ENCODE assay signal across 21 cellular contexts in genomic region chr4:159012381-159012780, GRCh38.
DNase-seq lines count a peak whose midpoint lies in the region; ATAC-seq and TF ChIP-seq lines count a peak whose summit lies in the region.
"Had no signal": no experiment of that assay in that cellular context is flagged by ENCODE, and none has a peak within 500 bp of the region (broad histone marks: within the 10 kb centered on the region; RNA-seq: fewer than 3 reads in every experiment).

No MANE protein-coding gene starts in this region.

- H3K27me3 ChIP-seq in BJ (ENCODE audit: control insufficient read depth, insufficient read depth, low read length), result no peaks in the 10 kb centered on the region
- no peaks in the 10 kb centered on the region for H3K27me3 ChIP-seq in sigmoid colon
- H3K27me3 ChIP-seq: BLaER1 treated with 17β-estradiol and CSF1 and Interleukin-3, amounts not matched to agents 10 nM and 100 nM; left lung had no signal

- TF ChIP-seq CTCF in BJ (IDR thresholded peaks at IDR 0.05; ENCODE audit: insufficient read depth, low read depth, low read length) (no peak), epithelial cell of esophagus (IDR thresholded peaks at IDR 0.05; ENCODE audit: insufficient read depth, low read depth, low read length, missing control alignments) (no peak), sigmoid colon (IDR thresholded peaks at IDR 0.05) (no peak)

- TF ChIP-seq EP300 in sigmoid colon (IDR thresholded peaks at IDR 0.05), result no peak

- DNase-seq in BJ (ENCODE audit: low read depth) (peak; percentile 54), LoVo (ENCODE audit: low spot score) (peak; percentile 10), epithelial cell of esophagus (ENCODE audit: low read depth) (peak; percentile 80), myocyte (ENCODE audit: low read depth) (peak; percentile 26), sigmoid colon (no peak), HuH-7 (ENCODE audit: low spot score) (no peak), left lobe of liver (ENCODE audit: low spot score) (no peak)
- DNase-seq: activated gamma-delta T cell, anterior cingulate cortex, DND-41, H9, hippocampal formation, left lung, NCI-H1105, NCI-H2171, RPMI8226, small intestine, T-helper 17 cell had no signal

- TF ChIP-seq POLR2A in sigmoid colon (IDR thresholded peaks at IDR 0.05), result no peak

- CTCF ChIA-PET in BJ (lab: Yijun Ruan, JAX), result interaction anchor here (0.5 kb wide), 1 partner anchor 38 kb away, joined by 3 read pairs; no protein-coding TSS in a partner anchor

- H3K27ac ChIP-seq in sigmoid colon, result no peak overlapping the region
- H3K27ac ChIP-seq: BLaER1 treated with 17β-estradiol and CSF1 and Interleukin-3, amounts not matched to agents 10 nM and 100 nM; coronary artery; left lung had no signal

- POLR2A ChIA-PET in BJ (lab: Charles Lee), result no interaction called here

- H3K4me1 ChIP-seq in sigmoid colon, result peaks cover 0 to 21% (median 13%) of the 10 kb centered on the region in 4 donors

- H3K4me3 ChIP-seq in BJ (ENCODE audit: low read depth, low read length), result no peak overlapping the region
- no peak overlapping the region for H3K4me3 ChIP-seq in epithelial cell of esophagus (ENCODE audit: low read length)
- H3K4me3 ChIP-seq in sigmoid colon, result no peak overlapping the region
- H3K4me3 ChIP-seq: BLaER1 treated with 17β-estradiol and CSF1 and Interleukin-3, amounts not matched to agents 10 nM and 100 nM; coronary artery; left lung had no signal

- H3K9me3 ChIP-seq in sigmoid colon, result no peaks in the 10 kb centered on the region
- H3K9me3 ChIP-seq: left lung had no signal

- intact Hi-C loops in sigmoid colon (cut with DNase I), result loop anchor here (10.0 kb wide), 1 partner anchor 128 kb away; no protein-coding TSS in a partner anchor

- H3K36me3 ChIP-seq in BJ (ENCODE audit: control insufficient read depth, insufficient read depth, low read length), result no peaks in the 10 kb centered on the region
- H3K36me3 ChIP-seq in sigmoid colon, result no peaks in the 10 kb centered on the region
- H3K36me3 ChIP-seq: BLaER1 treated with 17β-estradiol and CSF1 and Interleukin-3, amounts not matched to agents 10 nM and 100 nM; left lung had no signal

- 91 to 92% methylated on average over 4 of the region's 4 CpGs for WGBS in sigmoid colon, 2 donors

- ATAC-seq in left lobe of liver (no peak), HG02678 (IDR thresholded peaks at IDR 0.05; ENCODE audit: unreplicated experiment) (no peak)
- ATAC-seq: left lung, T-helper 17 cell had no signal

Comparison
In these comparisons a context has a peak if more than half of its experiments do, and no peak if none do; other contexts are left out.
1. DNase-seq: peak in BJ (single experiment), LoVo (single experiment), epithelial cell of esophagus (single experiment) and myocyte (single experiment); none in sigmoid colon (single experiment), HuH-7 (single experiment) and left lobe of liver (single experiment).